In the genomic region with DNA sequence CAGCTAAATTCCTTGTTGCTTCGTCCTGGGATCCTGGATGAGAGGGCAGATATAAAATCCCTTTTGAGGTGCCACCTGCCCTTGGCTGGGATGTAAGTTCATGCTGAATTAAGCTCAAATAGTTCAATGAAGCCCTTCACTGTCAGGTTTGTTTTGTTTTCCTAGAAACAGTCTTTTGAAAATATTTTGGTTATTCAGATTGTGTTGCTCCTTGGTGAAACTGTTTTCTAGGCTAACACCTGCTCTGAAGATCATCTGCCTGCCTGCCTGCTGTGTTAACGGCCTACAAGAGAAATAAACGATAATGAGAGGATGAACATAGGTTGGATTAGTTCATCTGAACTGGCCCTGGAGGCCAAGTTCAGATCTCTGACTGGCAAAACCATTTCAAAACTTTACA, we compare ENCODE assay signal across 16 cellular contexts.
"Had no signal": no experiment of that assay in that cellular context is flagged by ENCODE, and none has a peak within 500 bp of the region (broad histone marks: within the 10 kb centered on the region; RNA-seq: fewer than 3 reads in every experiment).

No MANE protein-coding gene starts in this region.

- H3K27me3 Mint-ChIP-seq: activated naive CD8-positive, alpha-beta T cell treated with anti-CD3 and anti-CD28 coated beads, Interleukin-2, amount 10 ng/mL, durations not matched to agents 7 days and 5 days; stimulated activated naive CD8-positive, alpha-beta T cell treated with anti-CD3 and anti-CD28 coated beads, Interleukin-15, Interleukin-2, amounts not matched to agents 100 ng/mL and 50 ng/mL, for 24 hours had no signal

- DNase-seq: activated CD4-positive, alpha-beta T cell treated with anti-CD3 and anti-CD28 coated beads, Interleukin-2, amount 50 U/mL, for 4 hours; activated CD4-positive, CD25-positive, alpha-beta regulatory T cell treated with anti-CD3 and anti-CD28 coated beads, Interleukin-2, amount 50 U/mL, for 72 hours; activated gamma-delta T cell treated with Interleukin-2 at 50 U/mL for 16 hours; activated naive CD8-positive, alpha-beta T cell treated with anti-CD3 and anti-CD28 coated beads, Interleukin-2, amount 10 ng/mL, durations not matched to agents 7 days and 5 days; activated T-cell treated with anti-CD3 and anti-CD28 coated beads, Interleukin-2, amount 50 U/mL, for 48 hours; aorta; foreskin melanocyte; heart left ventricle; stimulated activated CD4-positive, alpha-beta T cell treated with anti-CD3 and anti-CD28 coated beads, Interleukin-4, amount 100 ng/mL, for 1 hour; stimulated activated CD8-positive, alpha-beta memory T cell treated with anti-CD3 and anti-CD28 coated beads, Interleukin-4, amount 100 ng/mL, for 48 hours had no signal

- H3K27ac ChIP-seq: breast epithelium, heart left ventricle, thoracic aorta had no signal

- H3K4me3 Mint-ChIP-seq: activated naive CD8-positive, alpha-beta T cell treated with anti-CD3 and anti-CD28 coated beads, Interleukin-2, amount 10 ng/mL, durations not matched to agents 7 days and 5 days; stimulated activated naive CD8-positive, alpha-beta T cell treated with anti-CD3 and anti-CD28 coated beads, Interleukin-15, Interleukin-2, amounts not matched to agents 100 ng/mL and 50 ng/mL, for 24 hours had no signal

- H3K4me3 ChIP-seq: breast epithelium, heart left ventricle, thoracic aorta had no signal

- H3K27ac Mint-ChIP-seq: activated naive CD8-positive, alpha-beta T cell treated with anti-CD3 and anti-CD28 coated beads, Interleukin-2, amount 10 ng/mL, durations not matched to agents 7 days and 5 days; stimulated activated naive CD8-positive, alpha-beta T cell treated with anti-CD3 and anti-CD28 coated beads, Interleukin-15, Interleukin-2, amounts not matched to agents 100 ng/mL and 50 ng/mL, for 24 hours had no signal

- H3K4me1 ChIP-seq: breast epithelium had no signal

- ATAC-seq: heart left ventricle had no signal

- FAIRE-seq: colon, endothelial cell of umbilical vein, islet of Langerhans had no signal

- H3K36me3 ChIP-seq: breast epithelium, heart left ventricle had no signal

- H3K9me3 ChIP-seq: breast epithelium had no signal
